ENCODE assay signal across 8 cellular contexts in genomic region chr20:20712004-20712473, GRCh38. TPM values are rescaled to one million over a fixed set of nuclear protein-coding genes. Genes with fewer than 3 reads are reported as not detected.
DNase-seq lines count a peak whose midpoint lies in the region; ATAC-seq and TF ChIP-seq lines count a peak whose summit lies in the region.

No MANE protein-coding gene starts in this region.

- TF ChIP-seq CTCF in neural cell (IDR thresholded peaks at IDR 0.05; ENCODE audit: poor library complexity, severe bottlenecking), result no peak
- no peak for TF ChIP-seq CTCF in GM13976 (IDR thresholded peaks at IDR 0.05; ENCODE audit: borderline replicate concordance, control extremely low read depth, extremely low read depth, insufficient read depth, missing control alignments)

- peak overlapping the region; percentile 92 for H3K4me3 Mint-ChIP-seq in activated naive CD4-positive, alpha-beta T cell treated with anti-CD3 and anti-CD28 coated beads, Interleukin-2, amount 50 U/mL, for 24 hours
- peak overlapping the region; percentile 96 for H3K4me3 Mint-ChIP-seq in T-helper 2 cell treated with Interferon-gamma antibody and Interleukin-4, amounts not matched to agents 5 μg/mL and 100 μg/mL, for 36 hours

- ATAC-seq in HG03103 (IDR thresholded peaks at IDR 0.05; ENCODE audit: low read depth, unreplicated experiment) (peak; percentile 1), esophagus mucosa (peak; percentile 15)

- H3K9me3 Mint-ChIP-seq in activated naive CD4-positive, alpha-beta T cell treated with anti-CD3 and anti-CD28 coated beads, Interleukin-2, amount 50 U/mL, for 24 hours, result no peaks in the 10 kb centered on the region
- H3K9me3 Mint-ChIP-seq in T-helper 2 cell treated with Interferon-gamma antibody and Interleukin-4, amounts not matched to agents 5 μg/mL and 100 μg/mL, for 36 hours, result no peaks in the 10 kb centered on the region

- no peak for DNase-seq in activated naive CD4-positive, alpha-beta T cell treated with anti-CD3 and anti-CD28 coated beads, Interleukin-2, amount 50 U/mL, for 16 hours
- no peak for DNase-seq in T-helper 2 cell treated with Interferon-gamma antibody and Interleukin-4, amounts not matched to agents 5 μg/mL and 100 μg/mL, for 36 hours (ENCODE audit: low spot score)
- no peak for DNase-seq in GM13976 (ENCODE audit: low spot score)
- no peak for DNase-seq in UCSD-AML1 (lab: John Stamatoyannopoulos, UW; ENCODE audit: unreplicated experiment)

- H4K20me1 ChIP-seq in neural cell (ENCODE audit: insufficient read depth), result no peaks in the 10 kb centered on the region

- peak overlapping the region; percentile 80 for H3K27ac ChIP-seq in neural cell (ENCODE audit: low read length)

- no peak for TF ChIP-seq EP300 in neural cell (conservative IDR thresholded peaks at IDR 0.05; ENCODE audit: poor library complexity, severe bottlenecking)

- peak overlapping the region; percentile 89 for H3K4me3 ChIP-seq in neural cell (ENCODE audit: low read length)

- no peaks in the 10 kb centered on the region for H3K27me3 ChIP-seq in neural cell (ENCODE audit: insufficient read depth, low read depth, low read length)

- no peaks in the 10 kb centered on the region for H3K9me2 ChIP-seq in neural cell (ENCODE audit: insufficient read depth, low read length)

- no peak for TF ChIP-seq RAD21 in neural cell (conservative IDR thresholded peaks at IDR 0.05)

- peaks cover 9% of the 10 kb centered on the region for H3K36me3 Mint-ChIP-seq in activated naive CD4-positive, alpha-beta T cell treated with anti-CD3 and anti-CD28 coated beads, Interleukin-2, amount 50 U/mL, for 24 hours
- peaks cover 10% of the 10 kb centered on the region for H3K36me3 Mint-ChIP-seq in T-helper 2 cell treated with Interferon-gamma antibody and Interleukin-4, amounts not matched to agents 5 μg/mL and 100 μg/mL, for 36 hours (ENCODE audit: low read depth)

- H3K4me1 Mint-ChIP-seq in activated naive CD4-positive, alpha-beta T cell treated with anti-CD3 and anti-CD28 coated beads, Interleukin-2, amount 50 U/mL, for 24 hours, result peaks cover 45% of the 10 kb centered on the region
- H3K4me1 Mint-ChIP-seq in T-helper 2 cell treated with Interferon-gamma antibody and Interleukin-4, amounts not matched to agents 5 μg/mL and 100 μg/mL, for 36 hours (ENCODE audit: low read depth), result peaks cover 28% of the 10 kb centered on the region

- peak overlapping the region; percentile 86 for H3K4me2 ChIP-seq in neural cell (ENCODE audit: low read length)

- peak overlapping the region; percentile 78 for H2AFZ ChIP-seq in neural cell (ENCODE audit: low read depth, low read length)

- H3K27me3 Mint-ChIP-seq in activated naive CD4-positive, alpha-beta T cell treated with anti-CD3 and anti-CD28 coated beads, Interleukin-2, amount 50 U/mL, for 24 hours, result no peaks in the 10 kb centered on the region
- H3K27me3 Mint-ChIP-seq in T-helper 2 cell treated with Interferon-gamma antibody and Interleukin-4, amounts not matched to agents 5 μg/mL and 100 μg/mL, for 36 hours (ENCODE audit: low read depth), result no peaks in the 10 kb centered on the region

- no peaks in the 10 kb centered on the region for H3F3A ChIP-seq in neural cell (ENCODE audit: insufficient read depth, low read length, poor library complexity, severe bottlenecking)

- peak overlapping the region; percentile 63 for H3K27ac Mint-ChIP-seq in activated naive CD4-positive, alpha-beta T cell treated with anti-CD3 and anti-CD28 coated beads, Interleukin-2, amount 50 U/mL, for 24 hours
- peak overlapping the region; percentile 95 for H3K27ac Mint-ChIP-seq in T-helper 2 cell treated with Interferon-gamma antibody and Interleukin-4, amounts not matched to agents 5 μg/mL and 100 μg/mL, for 36 hours

- in situ Hi-C loops in GM13976 (cut with MboI; ENCODE audit: low sequenced_read_pairs, unreplicated experiment), result no loop called here

- peaks cover 30% of the 10 kb centered on the region for H3K79me2 ChIP-seq in neural cell (replicated peaks; ENCODE audit: insufficient read depth, low read length)

- peak overlapping the region; percentile 80 for H3K9ac ChIP-seq in neural cell (ENCODE audit: low read length)

- no peaks in the 10 kb centered on the region for H3K36me3 ChIP-seq in neural cell (ENCODE audit: insufficient read depth, low read length)

- H3K9me3 ChIP-seq in neural cell (ENCODE audit: low read length), result no peaks in the 10 kb centered on the region

TF ChIP-seq in neural cell, 6 proteins besides CTCF, POLR2A, EP300 and RAD21:
- TF ChIP-seq SMC3 (conservative IDR thresholded peaks at IDR 0.05; ENCODE audit: poor library complexity), result no peak
- TF ChIP-seq TAF1 (IDR thresholded peaks at IDR 0.05; ENCODE audit: low read depth), result no peak
- no peak for TF ChIP-seq MXI1 (conservative IDR thresholded peaks at IDR 0.05; ENCODE audit: poor library complexity, severe bottlenecking)
- TF ChIP-seq POLR2AphosphoS5 (IDR thresholded peaks at IDR 0.05), result no peak
- TF ChIP-seq, protein P1, sequence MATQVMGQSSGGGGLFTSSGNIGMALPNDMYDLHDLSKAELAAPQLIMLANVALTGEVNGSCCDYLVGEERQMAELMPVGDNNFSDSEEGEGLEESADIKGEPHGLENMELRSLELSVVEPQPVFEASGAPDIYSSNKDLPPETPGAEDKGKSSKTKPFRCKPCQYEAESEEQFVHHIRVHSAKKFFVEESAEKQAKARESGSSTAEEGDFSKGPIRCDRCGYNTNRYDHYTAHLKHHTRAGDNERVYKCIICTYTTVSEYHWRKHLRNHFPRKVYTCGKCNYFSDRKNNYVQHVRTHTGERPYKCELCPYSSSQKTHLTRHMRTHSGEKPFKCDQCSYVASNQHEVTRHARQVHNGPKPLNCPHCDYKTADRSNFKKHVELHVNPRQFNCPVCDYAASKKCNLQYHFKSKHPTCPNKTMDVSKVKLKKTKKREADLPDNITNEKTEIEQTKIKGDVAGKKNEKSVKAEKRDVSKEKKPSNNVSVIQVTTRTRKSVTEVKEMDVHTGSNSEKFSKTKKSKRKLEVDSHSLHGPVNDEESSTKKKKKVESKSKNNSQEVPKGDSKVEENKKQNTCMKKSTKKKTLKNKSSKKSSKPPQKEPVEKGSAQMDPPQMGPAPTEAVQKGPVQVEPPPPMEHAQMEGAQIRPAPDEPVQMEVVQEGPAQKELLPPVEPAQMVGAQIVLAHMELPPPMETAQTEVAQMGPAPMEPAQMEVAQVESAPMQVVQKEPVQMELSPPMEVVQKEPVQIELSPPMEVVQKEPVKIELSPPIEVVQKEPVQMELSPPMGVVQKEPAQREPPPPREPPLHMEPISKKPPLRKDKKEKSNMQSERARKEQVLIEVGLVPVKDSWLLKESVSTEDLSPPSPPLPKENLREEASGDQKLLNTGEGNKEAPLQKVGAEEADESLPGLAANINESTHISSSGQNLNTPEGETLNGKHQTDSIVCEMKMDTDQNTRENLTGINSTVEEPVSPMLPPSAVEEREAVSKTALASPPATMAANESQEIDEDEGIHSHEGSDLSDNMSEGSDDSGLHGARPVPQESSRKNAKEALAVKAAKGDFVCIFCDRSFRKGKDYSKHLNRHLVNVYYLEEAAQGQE (IDR thresholded peaks at IDR 0.05; ENCODE audit: borderline replicate concordance), result no peak
- TF ChIP-seq EZH2 (IDR thresholded peaks at IDR 0.05; ENCODE audit: borderline replicate concordance, insufficient read depth, low read length, poor library complexity, severe bottlenecking), result no peak
TF ChIP-seq in neural cell: peak in this region for 0.

RNA-seq across cellular contexts. Expression of gene RALGAPA2, which starts 0.4 kb away (rescaled TPM):
- total RNA-seq in esophagus mucosa, result 15.9 TPM
- polyA plus RNA-seq in neural cell, result 21.8 and 33.0 TPM in 2 replicates
- 59.9 and 77.4 TPM in 2 replicates for polyA minus RNA-seq in neural cell
